12 cellular contexts compared by ENCODE assay signal in genomic region chr2:68750592-68751396, GRCh38. TPM values are rescaled to one million over a fixed set of nuclear protein-coding genes. Genes with fewer than 3 reads are reported as not detected.
DNase-seq lines count a peak whose midpoint lies in the region; ATAC-seq and TF ChIP-seq lines count a peak whose summit lies in the region.
"Had no signal": no experiment of that assay in that cellular context is flagged by ENCODE, and none has a peak within 500 bp of the region (broad histone marks: within the 10 kb centered on the region; RNA-seq: fewer than 3 reads in every experiment).

No MANE protein-coding gene starts in this region.

- DNase-seq in activated CD4-positive, alpha-beta T cell treated with anti-CD3 and anti-CD28 coated beads for 36 hours, result no peak
- no peak for DNase-seq in activated CD4-positive, alpha-beta T cell treated with anti-CD3 and anti-CD28 coated beads for 48 hours
- DNase-seq in activated T-helper 2 cell treated with anti-CD3 and anti-CD28 coated beads, Interferon-gamma antibody, Interleukin-2, Interleukin-4, amounts not matched to agents 10 μg/mL and 5 μg/mL and 100 μg/mL, durations not matched to agents 14 hours and 24 hours and 36 hours (ENCODE audit: low spot score), result no peak
- DNase-seq in naive thymus-derived CD8-positive, alpha-beta T cell, result no peak
- DNase-seq in GM19238 (ENCODE audit: insufficient read length, low spot score) (no peak), DMS 273 treated with DMSO at 0.1 percent for 48 hours (lab: John Stamatoyannopoulos, UW) (no peak), NCI-H510A treated with DMSO at 0.1 percent for 48 hours (lab: John Stamatoyannopoulos, UW) (no peak)

- H3K4me3 Mint-ChIP-seq in activated CD4-positive, alpha-beta T cell treated with anti-CD3 and anti-CD28 coated beads for 36 hours, result no peak overlapping the region
- H3K4me3 Mint-ChIP-seq in activated T-helper 2 cell treated with anti-CD3 and anti-CD28 coated beads, Interferon-gamma antibody, Interleukin-2, Interleukin-4, amounts not matched to agents 10 μg/mL and 5 μg/mL and 100 μg/mL, durations not matched to agents 14 hours and 24 hours and 36 hours (ENCODE audit: low read depth), result no peak overlapping the region
- H3K4me3 Mint-ChIP-seq in naive thymus-derived CD8-positive, alpha-beta T cell, result peak overlapping the region in 2 of 10 donors; percentile 16 to 28
- H3K4me3 Mint-ChIP-seq: neural crest cell had no signal

- peak overlapping the region; percentile 84 for H3K27ac Mint-ChIP-seq in activated CD4-positive, alpha-beta T cell treated with anti-CD3 and anti-CD28 coated beads for 36 hours
- peak overlapping the region; percentile 48 for H3K27ac Mint-ChIP-seq in activated T-helper 2 cell treated with anti-CD3 and anti-CD28 coated beads, Interferon-gamma antibody, Interleukin-2, Interleukin-4, amounts not matched to agents 10 μg/mL and 5 μg/mL and 100 μg/mL, durations not matched to agents 14 hours and 24 hours and 36 hours
- peak overlapping the region; percentile 79 to 97 (median 91) for H3K27ac Mint-ChIP-seq in naive thymus-derived CD8-positive, alpha-beta T cell

- no peaks in the 10 kb centered on the region for H3K27me3 Mint-ChIP-seq in activated CD4-positive, alpha-beta T cell treated with anti-CD3 and anti-CD28 coated beads for 36 hours
- no peaks in the 10 kb centered on the region for H3K27me3 Mint-ChIP-seq in activated T-helper 2 cell treated with anti-CD3 and anti-CD28 coated beads, Interferon-gamma antibody, Interleukin-2, Interleukin-4, amounts not matched to agents 10 μg/mL and 5 μg/mL and 100 μg/mL, durations not matched to agents 14 hours and 24 hours and 36 hours (ENCODE audit: low read depth)
- H3K27me3 Mint-ChIP-seq in naive thymus-derived CD8-positive, alpha-beta T cell, result no peaks in the 10 kb centered on the region

- no peak overlapping the region for H3K27ac ChIP-seq in KMS-11

- no peaks in the 10 kb centered on the region for H3K9me3 Mint-ChIP-seq in activated CD4-positive, alpha-beta T cell treated with anti-CD3 and anti-CD28 coated beads for 36 hours (ENCODE audit: low read depth)
- no peaks in the 10 kb centered on the region for H3K9me3 Mint-ChIP-seq in activated T-helper 2 cell treated with anti-CD3 and anti-CD28 coated beads, Interferon-gamma antibody, Interleukin-2, Interleukin-4, amounts not matched to agents 10 μg/mL and 5 μg/mL and 100 μg/mL, durations not matched to agents 14 hours and 24 hours and 36 hours
- H3K9me3 Mint-ChIP-seq in naive thymus-derived CD8-positive, alpha-beta T cell, result peaks cover 0 to 6% (median 0%) of the 10 kb centered on the region in 9 donors
- H3K9me3 Mint-ChIP-seq: neural crest cell had no signal

- no peak overlapping the region for H3K4me2 ChIP-seq in KMS-11

- no peaks in the 10 kb centered on the region for H3K79me2 ChIP-seq in KMS-11 (ENCODE audit: insufficient read depth, low read depth)

- POLR2A ChIA-PET in activated CD4-positive, alpha-beta T cell treated with anti-CD3 and anti-CD28 coated beads for 36 hours (lab: Charles Lee), result interaction anchor here (1.1 kb wide), 1 partner anchor 17 kb away, joined by 4 read pairs; no protein-coding TSS in a partner anchor
- POLR2A ChIA-PET in naive thymus-derived CD8-positive, alpha-beta T cell (lab: Charles Lee), result interaction anchor here (1.2 to 11.4 kb wide), 15 partner anchors 8 to 284 kb away, joined by 3 to 281 read pairs (median 6); partner anchors contain the start of genes APLF, ARHGAP25 and FBXO48

- ATAC-seq in activated CD4-positive, alpha-beta T cell treated with anti-CD3 and anti-CD28 coated beads for 36 hours, result no peak
- ATAC-seq in naive thymus-derived CD8-positive, alpha-beta T cell, result no peak

- H3K9ac ChIP-seq in KMS-11, result no peak overlapping the region

- H2AFZ ChIP-seq in KMS-11 (ENCODE audit: low read depth), result peak overlapping the region; percentile 41; the same call in 1 of the 2 replicates

- H3K27me3 ChIP-seq in KMS-11 (ENCODE audit: insufficient read depth, low read depth), result no peaks in the 10 kb centered on the region
- H3K27me3 ChIP-seq: left lung had no signal

- no peaks in the 10 kb centered on the region for H3K36me3 ChIP-seq in KMS-11 (ENCODE audit: insufficient read depth)
- H3K36me3 ChIP-seq: left lung had no signal

- H3K4me1 ChIP-seq in KMS-11 (ENCODE audit: low read depth, poor library complexity, severe bottlenecking), result peaks cover 15% of the 10 kb centered on the region

- TF ChIP-seq CTCF in KMS-11 (conservative IDR thresholded peaks at IDR 0.05; ENCODE audit: low read depth, low read length), result no peak

- intact Hi-C loops in activated CD4-positive, alpha-beta T cell treated with anti-CD3 and anti-CD28 coated beads for 36 hours (cut with DNase I, micrococcal nuclease), result loop anchor here (1.0 to 5.0 kb wide), 8 partner anchors 12 to 175 kb away; no protein-coding TSS in a partner anchor
- intact Hi-C loops in activated T-helper 2 cell treated with anti-CD3 and anti-CD28 coated beads, Interferon-gamma antibody, Interleukin-2, Interleukin-4, amounts not matched to agents 10 μg/mL and 5 μg/mL and 100 μg/mL, durations not matched to agents 14 hours and 24 hours and 36 hours (cut with micrococcal nuclease), result loop anchor here (1.0 to 5.0 kb wide), 5 partner anchors 12 to 263 kb away; no protein-coding TSS in a partner anchor

- H4K20me1 ChIP-seq in KMS-11 (ENCODE audit: insufficient read depth), result no peaks in the 10 kb centered on the region

- CTCF ChIA-PET in activated CD4-positive, alpha-beta T cell treated with anti-CD3 and anti-CD28 coated beads for 36 hours (lab: Charles Lee), result interaction anchor here (0.6 to 18.8 kb wide), 28 partner anchors 10 to 287 kb away, joined by 3 to 261 read pairs (median 8); partner anchors contain the start of genes APLF and FBXO48

- H3K36me3 Mint-ChIP-seq in activated CD4-positive, alpha-beta T cell treated with anti-CD3 and anti-CD28 coated beads for 36 hours (ENCODE audit: low read depth), result peaks cover 38% of the 10 kb centered on the region
- H3K36me3 Mint-ChIP-seq in activated T-helper 2 cell treated with anti-CD3 and anti-CD28 coated beads, Interferon-gamma antibody, Interleukin-2, Interleukin-4, amounts not matched to agents 10 μg/mL and 5 μg/mL and 100 μg/mL, durations not matched to agents 14 hours and 24 hours and 36 hours (ENCODE audit: low read depth), result peaks cover 69% of the 10 kb centered on the region
- H3K36me3 Mint-ChIP-seq in naive thymus-derived CD8-positive, alpha-beta T cell, result peaks cover 4 to 36% (median 15%) of the 10 kb centered on the region in 3 donors

- H3K4me3 ChIP-seq in KMS-11 (IDR thresholded peaks at IDR 0.05; ENCODE audit: insufficient read depth, low read depth, low read length), result no peak overlapping the region
- H3K4me3 ChIP-seq: left lung, skin epidermis had no signal

- H3K4me1 Mint-ChIP-seq in activated CD4-positive, alpha-beta T cell treated with anti-CD3 and anti-CD28 coated beads for 36 hours, result peaks cover 88% of the 10 kb centered on the region
- peaks cover 72% of the 10 kb centered on the region for H3K4me1 Mint-ChIP-seq in activated T-helper 2 cell treated with anti-CD3 and anti-CD28 coated beads, Interferon-gamma antibody, Interleukin-2, Interleukin-4, amounts not matched to agents 10 μg/mL and 5 μg/mL and 100 μg/mL, durations not matched to agents 14 hours and 24 hours and 36 hours (ENCODE audit: low read depth)
- peaks cover 52 to 84% (median 83%) of the 10 kb centered on the region in 4 donors for H3K4me1 Mint-ChIP-seq in naive thymus-derived CD8-positive, alpha-beta T cell

RNA-seq across cellular contexts. Expression of gene ARHGAP25, which starts 16.2 kb away (rescaled TPM):
- total RNA-seq in activated CD4-positive, alpha-beta T cell treated with anti-CD3 and anti-CD28 coated beads for 36 hours, result 10 to 100 TPM; 57.9 to 73.2 TPM
- total RNA-seq in activated T-helper 2 cell treated with anti-CD3 and anti-CD28 coated beads, Interferon-gamma antibody, Interleukin-2, Interleukin-4, amounts not matched to agents 10 μg/mL and 5 μg/mL and 100 μg/mL, durations not matched to agents 14 hours and 24 hours and 36 hours, result 39.9 and 41.3 TPM in 2 replicates
- 100 to 1,000 TPM; 124 TPM for total RNA-seq in naive thymus-derived CD8-positive, alpha-beta T cell
- 100 to 1,000 TPM in 1 of 3 donors, 10 to 100 TPM in 2; 76.5 to 104 (median 95.4) TPM for polyA plus RNA-seq in naive thymus-derived CD8-positive, alpha-beta T cell
- total RNA-seq: LHCN-M2 had no signal
